8 cellular contexts compared by ENCODE assay signal in genomic region chr1:9629445-9630201, GRCh38. TPM values are rescaled to one million over a fixed set of nuclear protein-coding genes. Genes with fewer than 3 reads are reported as not detected.
DNase-seq lines count a peak whose midpoint lies in the region; ATAC-seq and TF ChIP-seq lines count a peak whose summit lies in the region.

No MANE protein-coding gene starts in this region.

- no peaks in the 10 kb centered on the region for H3K27me3 ChIP-seq in Peyer's patch
- H3K27me3 ChIP-seq in neuronal stem cell (ENCODE audit: control insufficient read depth in 3 of 3, insufficient read depth in 3 of 3, low read depth in 1 of 3, low read length in 3 of 3): peaks cover 0 to 33% (median 5%) of the 10 kb centered on the region in 3 experiments

- no peak overlapping the region for H3K4me2 ChIP-seq in neuronal stem cell (ENCODE audit: insufficient read depth, low read length, poor library complexity, severe bottlenecking)

- no peak overlapping the region for H3K4ac ChIP-seq in neuronal stem cell (ENCODE audit: low read length)

- H3K36me3 ChIP-seq in Peyer's patch (no peaks in the 10 kb centered on the region), neuronal stem cell (replicated peaks in 1 of 2; ENCODE audit: control insufficient read depth in 2 of 2, insufficient read depth in 2 of 2, low read length in 2 of 2) (no peaks in the 10 kb centered on the region)

- no peak for ATAC-seq in GM21528 (IDR thresholded peaks at IDR 0.05; ENCODE audit: low FRiP score, unreplicated experiment)
- ATAC-seq in GM21447 (IDR thresholded peaks at IDR 0.05; ENCODE audit: unreplicated experiment): no peak

- no peak for TF ChIP-seq CTCF in GM12875 (IDR thresholded peaks at IDR 0.05; ENCODE audit: borderline replicate concordance, insufficient read depth, low read depth, low read length)
- no peak for TF ChIP-seq CTCF in Peyer's patch (IDR thresholded peaks at IDR 0.05)

- peak overlapping the region; percentile 75 for H2BK15ac ChIP-seq in neuronal stem cell (ENCODE audit: low read length)

- peak overlapping the region; percentile 86 for H3K4me3 ChIP-seq in GM12875 (ENCODE audit: low read depth, low read length)
- H3K4me3 ChIP-seq in Peyer's patch: peak overlapping the region; percentile 13 to 50 (median 38)
- H3K4me3 ChIP-seq in neuronal stem cell (ENCODE audit: low read length in 2 of 2): no peak overlapping the region

- H2BK5ac ChIP-seq in neuronal stem cell (ENCODE audit: low read length): no peak overlapping the region

- no peak overlapping the region for H3K9ac ChIP-seq in neuronal stem cell (ENCODE audit: low read depth, low read length, poor library complexity)

- no CpG with 5 or more reads among the region's 29 CpGs for WGBS in neuronal stem cell (ENCODE audit: extremely low coverage in 2 of 2, insufficient read length in 2 of 2, insufficient replicate concordance in 1 of 2), 2 donors

- peak overlapping the region; percentile 22 for H2BK12ac ChIP-seq in neuronal stem cell (ENCODE audit: low read length)

- H3K14ac ChIP-seq in neuronal stem cell (ENCODE audit: low read length): no peak overlapping the region

- peak overlapping the region; percentile 64 for H3K18ac ChIP-seq in neuronal stem cell (ENCODE audit: low read length)

- H4K91ac ChIP-seq in neuronal stem cell (ENCODE audit: low read depth, low read length, poor library complexity): no peak overlapping the region

- no peak overlapping the region for H2AFZ ChIP-seq in neuronal stem cell (ENCODE audit: low read length)

- TF ChIP-seq POLR2A in Peyer's patch (IDR thresholded peaks at IDR 0.05): no peak

- H4K8ac ChIP-seq in neuronal stem cell (ENCODE audit: low read depth, low read length): no peak overlapping the region

- no peak overlapping the region for H3K23ac ChIP-seq in neuronal stem cell (ENCODE audit: low read depth, low read length, poor library complexity)

- H3K9me3 ChIP-seq in Peyer's patch (no peaks in the 10 kb centered on the region), neuronal stem cell (replicated peaks in 1 of 2; ENCODE audit: control insufficient read depth in 2 of 2, insufficient read depth in 1 of 2, low read depth in 1 of 2, low read length in 2 of 2) (peaks cover 0 to 2% of the 10 kb centered on the region in 2 donors)

- DNase-seq in Peyer's patch (peak in 2 of 3 donors; percentile 89 to 93), neuronal stem cell (ENCODE audit: low spot score) (no peak), NCI-H446 treated with DMSO at 0.1 percent for 48 hours (lab: John Stamatoyannopoulos, UW) (no peak), HuH-7 (ENCODE audit: low spot score) (no peak)
- DNase-seq in activated effector memory CD4-positive, alpha-beta T cell treated with Interleukin-2 at 50 U/mL for 16 hours: peak; percentile 77

- H3K4me1 ChIP-seq in Peyer's patch: peaks cover 0 to 22% (median 13%) of the 10 kb centered on the region in 4 donors
- H3K4me1 ChIP-seq in neuronal stem cell (ENCODE audit: control insufficient read depth in 2 of 2, insufficient read depth in 1 of 2, low read depth in 1 of 2, low read length in 2 of 2): peaks cover 6 to 7% of the 10 kb centered on the region in 2 donors

- H2AK5ac ChIP-seq in neuronal stem cell (ENCODE audit: low read depth, low read length): peak overlapping the region; percentile 84

- H3K79me1 ChIP-seq in neuronal stem cell (ENCODE audit: low read depth, low read length): peaks cover 2% of the 10 kb centered on the region

- no peak overlapping the region for H2BK120ac ChIP-seq in neuronal stem cell (ENCODE audit: low read depth, low read length)

- peak overlapping the region; percentile 51 to 91 (median 78) for H3K27ac ChIP-seq in Peyer's patch
- no peak overlapping the region for H3K27ac ChIP-seq in neuronal stem cell (replicated peaks; ENCODE audit: low read length)

RNA-seq across cellular contexts. Expression of gene PIK3CD, which starts 21.9 kb away (rescaled TPM):
- 10 to 100 TPM in 2 of 4 donors, 1 to 10 TPM in 2; 2.8 to 34.7 (median 7.6) TPM for total RNA-seq in Peyer's patch
- 5.9 TPM for polyA plus RNA-seq in neuronal stem cell (2013, experiment 1 of 2)
- polyA plus RNA-seq in neuronal stem cell (2013, experiment 2 of 2): 6.2 TPM

RNA-seq across cellular contexts. Expression of gene TMEM201, which starts 40.9 kb away (rescaled TPM):
- total RNA-seq in Peyer's patch: 1 to 10 TPM; 3.3 to 9.9 (median 8.7) TPM
- 14.4 TPM for polyA plus RNA-seq in neuronal stem cell (2013, experiment 1 of 2)
- 13.9 TPM for polyA plus RNA-seq in neuronal stem cell (2013, experiment 2 of 2)

Comparison
In these comparisons a context has a peak if more than half of its experiments do, and no peak if none do; other contexts are left out.
1. H3K4me3 ChIP-seq: peak in GM12875 (single experiment) and Peyer's patch (4 of 4); none in neuronal stem cell (0 of 2).
2. DNase-seq: peak in Peyer's patch (2 of 3) and activated effector memory CD4-positive, alpha-beta T cell treated with Interleukin-2 at 50 U/mL for 16 hours (single experiment); none in neuronal stem cell (single experiment), NCI-H446 treated with DMSO at 0.1 percent for 48 hours (single experiment) and HuH-7 (single experiment).